Comparison of ENCODE assay signal across 1 cellular context in the genomic region with DNA sequence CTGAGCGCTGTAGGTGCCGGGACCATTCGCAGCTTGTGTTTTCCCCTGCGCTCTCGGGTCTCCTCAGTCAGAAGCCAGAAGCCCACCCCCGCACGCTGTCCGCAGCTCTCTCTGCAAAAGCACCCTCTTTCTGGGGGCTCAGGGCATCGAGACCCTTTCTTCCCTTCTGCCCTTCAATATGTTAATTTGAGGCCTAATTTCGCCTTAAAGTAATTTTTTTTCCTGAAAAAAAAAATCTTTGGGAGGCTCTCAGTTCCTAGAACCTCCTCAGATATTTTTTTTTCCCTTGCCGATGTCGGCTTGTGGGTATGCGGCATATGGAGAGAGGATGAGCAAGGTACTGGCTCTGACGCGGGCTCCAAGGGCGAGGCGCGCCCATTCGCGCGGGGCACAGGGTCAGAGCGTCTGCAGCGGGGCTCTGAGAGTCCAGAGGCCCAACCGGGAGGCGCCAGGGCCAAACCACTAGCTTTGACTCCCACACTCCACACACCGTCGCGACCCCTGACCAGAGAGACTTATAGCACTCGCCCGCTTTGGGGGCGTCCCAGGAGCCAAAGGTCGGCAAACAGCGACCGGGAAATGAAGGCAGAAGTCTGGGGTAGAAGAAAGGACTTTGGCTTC.
A peak's percentile ranks its signal among the peaks of the same experiment; 100 is the strongest.
TF ChIP-seq lines count a peak whose summit lies in the region.

No MANE protein-coding gene starts in this region.

TF ChIP-seq in endothelial cell of umbilical vein, 7 proteins besides CTCF, POLR2A, EP300 and RAD21:
- TF ChIP-seq, protein P1, sequence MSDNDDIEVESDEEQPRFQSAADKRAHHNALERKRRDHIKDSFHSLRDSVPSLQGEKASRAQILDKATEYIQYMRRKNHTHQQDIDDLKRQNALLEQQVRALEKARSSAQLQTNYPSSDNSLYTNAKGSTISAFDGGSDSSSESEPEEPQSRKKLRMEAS (IDR thresholded peaks at IDR 0.05; ENCODE audit: insufficient read depth, insufficient read length) = no peak
- peak; percentile 45 for TF ChIP-seq EZH2 (IDR thresholded peaks at IDR 0.05; ENCODE audit: borderline replicate concordance, low read depth, low read length, severe bottlenecking)
